In genomic region chr6:154942770-154943169, GRCh38 we compare ENCODE assay signal across 29 cellular contexts.
"Had no signal": no experiment of that assay in that cellular context is flagged by ENCODE, and none has a peak within 500 bp of the region (broad histone marks: within the 10 kb centered on the region; RNA-seq: fewer than 3 reads in every experiment).

No MANE protein-coding gene starts in this region.

- H3K4me1 ChIP-seq: parathyroid adenoma, psoas muscle, right lobe of liver, tibial nerve, upper lobe of right lung, uterus had no signal

- H3K9me3 ChIP-seq: neutrophil, ovary, psoas muscle, right lobe of liver, sigmoid colon, stomach, thoracic aorta, thyroid gland, tibial nerve, upper lobe of right lung, uterus had no signal

- H3K27ac ChIP-seq: neutrophil, ovary, parathyroid adenoma, psoas muscle, right lobe of liver, sigmoid colon, stomach, thoracic aorta, thyroid gland, tibial nerve, upper lobe of right lung, uterus had no signal

- H3K27me3 ChIP-seq: neutrophil, ovary, right lobe of liver, sigmoid colon, stomach, thyroid gland, tibial nerve, upper lobe of right lung, uterus had no signal

- DNase-seq: naive thymus-derived CD8-positive, alpha-beta T cell; nephron progenitor cell; nucleus accumbens; ovary; psoas muscle; right cardiac atrium; right lobe of liver; sigmoid colon; small intestine; stimulated activated CD4-positive, alpha-beta T cell treated with anti-CD3 and anti-CD28 coated beads, Interleukin-15, amount 100 ng/mL, for 24 hours; stimulated activated CD4-positive, alpha-beta T cell treated with anti-CD3 and anti-CD28 coated beads, Interleukin-2, amount 100 ng/mL, for 24 hours; stimulated activated CD4-positive, alpha-beta T cell treated with anti-CD3 and anti-CD28 coated beads, Interleukin-2, amount 100 ng/mL, for 48 hours; stimulated activated CD4-positive, alpha-beta T cell treated with anti-CD3 and anti-CD28 coated beads, Interleukin-4, amount 100 ng/mL, for 24 hours; stimulated activated naive B cell treated with anti-CD40 and anti-IgM and Interleukin-4, amounts not matched to agents 10 μg/mL and 1 μg/mL and 100 μg/mL, for 72 hours; stimulated activated naive CD4-positive, alpha-beta T cell treated with Interleukin-2 at 50 U/mL for 16 hours; stomach; thyroid gland; upper lobe of right lung; uterus had no signal

- H3K9me3 Mint-ChIP-seq: natural killer cell treated with Interleukin-12 subunit alpha and Interleukin-12 subunit beta and Interleukin-15 and Interleukin-18, amount 100 ng/mL, for 72 hours; nephron progenitor cell; neural crest cell; stimulated activated naive CD8-positive, alpha-beta T cell treated with anti-CD3 and anti-CD28 coated beads, Interleukin-15, Interleukin-2, amounts not matched to agents 100 ng/mL and 50 ng/mL, for 24 hours; type B pancreatic cell had no signal

- H2AFZ ChIP-seq: parathyroid adenoma had no signal

- H3K36me3 ChIP-seq: neutrophil, ovary, right lobe of liver, thoracic aorta, thyroid gland, uterus had no signal

- H3K4me3 ChIP-seq: ovary, psoas muscle, right lobe of liver, sigmoid colon, stomach, thoracic aorta, thyroid gland, tibial nerve, upper lobe of right lung, uterus had no signal

- H3K4me1 Mint-ChIP-seq: neural crest cell; stimulated activated naive B cell treated with anti-CD40 and anti-IgM and Interleukin-4, amounts not matched to agents 10 μg/mL and 1 μg/mL and 100 μg/mL, for 72 hours had no signal

- H3K4me3 Mint-ChIP-seq: naive thymus-derived CD8-positive, alpha-beta T cell; natural killer cell treated with Interleukin-12 subunit alpha and Interleukin-12 subunit beta and Interleukin-15 and Interleukin-18, amount 100 ng/mL, for 72 hours; nephron progenitor cell; neural crest cell; stimulated activated effector memory CD8-positive, alpha-beta T cell treated with anti-CD3 and anti-CD28 coated beads, Interleukin-12 subunit alpha, Interleukin-12 subunit beta, amount 100 ng/mL, for 72 hours; stimulated activated naive B cell treated with anti-CD40 and anti-IgM and Interleukin-4, amounts not matched to agents 10 μg/mL and 1 μg/mL and 100 μg/mL, for 72 hours; stimulated activated naive CD8-positive, alpha-beta T cell treated with anti-CD3 and anti-CD28 coated beads, Interleukin-15, Interleukin-2, amounts not matched to agents 100 ng/mL and 50 ng/mL, for 24 hours; type B pancreatic cell had no signal

- H3K27ac Mint-ChIP-seq: naive thymus-derived CD8-positive, alpha-beta T cell; natural killer cell treated with Interleukin-12 subunit alpha and Interleukin-12 subunit beta and Interleukin-15 and Interleukin-18, amount 100 ng/mL, for 72 hours; nephron progenitor cell; progenitor cell of endocrine pancreas; stimulated activated effector memory CD8-positive, alpha-beta T cell treated with anti-CD3 and anti-CD28 coated beads, Interleukin-12 subunit alpha, Interleukin-12 subunit beta, amount 100 ng/mL, for 72 hours; stimulated activated naive B cell treated with anti-CD40 and anti-IgM and Interleukin-4, amounts not matched to agents 10 μg/mL and 1 μg/mL and 100 μg/mL, for 72 hours; stimulated activated naive CD8-positive, alpha-beta T cell treated with anti-CD3 and anti-CD28 coated beads, Interleukin-15, Interleukin-2, amounts not matched to agents 100 ng/mL and 50 ng/mL, for 24 hours; type B pancreatic cell had no signal

- H3K79me2 ChIP-seq: parathyroid adenoma had no signal

- ATAC-seq: naive thymus-derived CD8-positive, alpha-beta T cell; natural killer cell treated with Interleukin-12 subunit alpha and Interleukin-12 subunit beta and Interleukin-15 and Interleukin-18, amount 100 ng/mL, for 72 hours; psoas muscle; right cardiac atrium; right lobe of liver; stimulated activated effector memory CD8-positive, alpha-beta T cell treated with anti-CD3 and anti-CD28 coated beads, Interleukin-12 subunit alpha, Interleukin-12 subunit beta, amount 100 ng/mL, for 72 hours; stimulated activated naive B cell treated with anti-CD40 and anti-IgM and Interleukin-4, amounts not matched to agents 10 μg/mL and 1 μg/mL and 100 μg/mL, for 72 hours; upper lobe of right lung had no signal

- H3K27me3 Mint-ChIP-seq: naive thymus-derived CD8-positive, alpha-beta T cell; natural killer cell treated with Interleukin-12 subunit alpha and Interleukin-12 subunit beta and Interleukin-15 and Interleukin-18, amount 100 ng/mL, for 72 hours; progenitor cell of endocrine pancreas; stimulated activated naive B cell treated with anti-CD40 and anti-IgM and Interleukin-4, amounts not matched to agents 10 μg/mL and 1 μg/mL and 100 μg/mL, for 72 hours; stimulated activated naive CD8-positive, alpha-beta T cell treated with anti-CD3 and anti-CD28 coated beads, Interleukin-15, Interleukin-2, amounts not matched to agents 100 ng/mL and 50 ng/mL, for 24 hours; type B pancreatic cell had no signal
